ENCODE assay signal across 2 cellular contexts in the genomic region with DNA sequence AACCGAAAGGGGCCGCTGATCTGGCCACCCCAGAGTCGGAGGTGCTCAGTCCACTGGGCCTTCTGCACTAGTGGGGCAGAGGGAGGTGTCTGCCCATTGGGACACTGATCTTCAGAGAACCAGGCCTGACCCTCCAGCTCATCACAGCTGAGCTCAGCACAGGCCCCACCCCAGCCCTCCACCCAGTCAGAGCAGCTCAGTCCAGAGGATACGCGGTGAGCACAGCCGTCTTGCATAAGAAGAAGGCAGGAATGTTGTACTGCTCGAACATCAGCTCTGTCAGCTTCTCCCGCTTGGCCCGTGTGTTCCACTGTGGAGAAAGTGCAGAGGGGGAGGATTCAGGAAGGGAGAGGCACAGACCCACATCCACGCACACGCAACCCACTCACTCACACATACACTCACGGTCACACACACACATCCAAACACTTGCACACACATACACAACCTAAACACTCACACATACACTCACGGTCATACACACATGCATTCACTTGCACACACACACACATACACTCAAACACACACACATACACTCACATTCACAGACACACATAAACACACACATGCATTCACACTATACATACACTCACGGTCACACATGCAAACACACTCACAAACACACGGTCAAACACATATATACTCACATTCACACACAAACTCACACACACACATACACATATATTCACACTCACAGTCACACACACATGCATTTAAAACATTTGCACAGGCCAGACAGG.
TF ChIP-seq lines count a peak whose summit lies in the region.

No MANE protein-coding gene starts in this region.

TF ChIP-seq in HEK293, 187 proteins besides CTCF, POLR2A, EP300 and RAD21 (continues in another document):
- TF ChIP-seq, protein P1, sequence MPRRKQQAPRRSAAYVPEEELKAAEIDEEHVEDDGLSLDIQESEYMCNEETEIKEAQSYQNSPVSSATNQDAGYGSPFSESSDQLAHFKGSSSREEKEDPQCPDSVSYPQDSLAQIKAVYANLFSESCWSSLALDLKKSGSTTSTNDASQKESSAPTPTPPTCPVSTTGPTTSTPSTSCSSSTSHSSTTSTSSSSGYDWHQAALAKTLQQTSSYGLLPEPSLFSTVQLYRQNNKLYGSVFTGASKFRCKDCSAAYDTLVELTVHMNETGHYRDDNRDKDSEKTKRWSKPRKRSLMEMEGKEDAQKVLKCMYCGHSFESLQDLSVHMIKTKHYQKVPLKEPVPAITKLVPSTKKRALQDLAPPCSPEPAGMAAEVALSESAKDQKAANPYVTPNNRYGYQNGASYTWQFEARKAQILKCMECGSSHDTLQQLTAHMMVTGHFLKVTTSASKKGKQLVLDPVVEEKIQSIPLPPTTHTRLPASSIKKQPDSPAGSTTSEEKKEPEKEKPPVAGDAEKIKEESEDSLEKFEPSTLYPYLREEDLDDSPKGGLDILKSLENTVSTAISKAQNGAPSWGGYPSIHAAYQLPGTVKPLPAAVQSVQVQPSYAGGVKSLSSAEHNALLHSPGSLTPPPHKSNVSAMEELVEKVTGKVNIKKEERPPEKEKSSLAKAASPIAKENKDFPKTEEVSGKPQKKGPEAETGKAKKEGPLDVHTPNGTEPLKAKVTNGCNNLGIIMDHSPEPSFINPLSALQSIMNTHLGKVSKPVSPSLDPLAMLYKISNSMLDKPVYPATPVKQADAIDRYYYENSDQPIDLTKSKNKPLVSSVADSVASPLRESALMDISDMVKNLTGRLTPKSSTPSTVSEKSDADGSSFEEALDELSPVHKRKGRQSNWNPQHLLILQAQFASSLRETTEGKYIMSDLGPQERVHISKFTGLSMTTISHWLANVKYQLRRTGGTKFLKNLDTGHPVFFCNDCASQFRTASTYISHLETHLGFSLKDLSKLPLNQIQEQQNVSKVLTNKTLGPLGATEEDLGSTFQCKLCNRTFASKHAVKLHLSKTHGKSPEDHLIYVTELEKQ (tag by site-specific recombination; IDR thresholded peaks at IDR 0.05; ENCODE audit: borderline replicate concordance) = no peak
- TF ChIP-seq SETDB1 (IDR thresholded peaks at IDR 0.05; ENCODE audit: insufficient read length, low read length) (no peak), ZNF138 (tag by site-specific recombination; IDR thresholded peaks at IDR 0.05; ENCODE audit: borderline replicate concordance) (no peak), ZNF121 (tag by site-specific recombination; IDR thresholded peaks at IDR 0.05) (no peak), ZNF561 (tag by site-specific recombination; IDR thresholded peaks at IDR 0.05; ENCODE audit: borderline replicate concordance) (no peak), ZSCAN18 (tag by site-specific recombination; IDR thresholded peaks at IDR 0.05) (no peak), ZNF701 (tag by site-specific recombination; IDR thresholded peaks at IDR 0.05) (no peak), ZNF280C (tag by site-specific recombination; IDR thresholded peaks at IDR 0.05) (no peak), ZNF169 (tag by site-specific recombination; IDR thresholded peaks at IDR 0.05) (0 out of 2 replicates have a peak, but pooled peaks have one; percentile 36), ZNF549 (tag by site-specific recombination; IDR thresholded peaks at IDR 0.05) (no peak), ZNF398 (tag by site-specific recombination; IDR thresholded peaks at IDR 0.05) (no peak), ZNF670 (tag by site-specific recombination; IDR thresholded peaks at IDR 0.05; ENCODE audit: low read depth) (0 out of 2 replicates have a peak, but pooled peaks have one; percentile 47), ZNF544 (tag by site-specific recombination; IDR thresholded peaks at IDR 0.05) (no peak), ZNF488 (tag by site-specific recombination; IDR thresholded peaks at IDR 0.05) (no peak), ZSCAN16 (tag by site-specific recombination; IDR thresholded peaks at IDR 0.05) (no peak), HOXC10 (CRISPR knock-in tag; IDR thresholded peaks at IDR 0.05) (no peak)

TF ChIP-seq in H1, 55 proteins besides CTCF, POLR2A, EP300 and RAD21:
- no peak for TF ChIP-seq RFX5 (IDR thresholded peaks at IDR 0.05; ENCODE audit: borderline replicate concordance, low read depth, low read length)
- no peak for TF ChIP-seq POLR2AphosphoS5 (IDR thresholded peaks at IDR 0.05; ENCODE audit: low read depth, low read length)
- TF ChIP-seq EZH2 (IDR thresholded peaks at IDR 0.05; ENCODE audit: low read depth, low read length, severe bottlenecking) = no peak
- TF ChIP-seq TEAD4 (IDR thresholded peaks at IDR 0.05; ENCODE audit: low read depth, low read length) = no peak
- TF ChIP-seq YY1 (IDR thresholded peaks at IDR 0.05; ENCODE audit: low read depth, low read length) = no peak
- TF ChIP-seq CHD2 (IDR thresholded peaks at IDR 0.05; ENCODE audit: low read length) = no peak
- TF ChIP-seq CREB1 (IDR thresholded peaks at IDR 0.05) = no peak
- no peak for TF ChIP-seq SP1 (IDR thresholded peaks at IDR 0.05; ENCODE audit: low read depth, low read length)
- no peak for TF ChIP-seq SRF (IDR thresholded peaks at IDR 0.05; ENCODE audit: low read depth, low read length)
- TF ChIP-seq EGR1 (IDR thresholded peaks at IDR 0.05; ENCODE audit: borderline replicate concordance, low read depth, low read length) = no peak
- TF ChIP-seq ATF3 (IDR thresholded peaks at IDR 0.05; ENCODE audit: insufficient read depth, low read depth, low read length) = no peak
- no peak for TF ChIP-seq CHD7 (IDR thresholded peaks at IDR 0.05; ENCODE audit: insufficient replicate concordance, low read length)
- no peak for TF ChIP-seq E2F6 (IDR thresholded peaks at IDR 0.05)
TF ChIP-seq in H1: peak in this region for 0.
